Comparison of ENCODE assay signal across 13 cellular contexts in genomic region chr11:71930556-71931244, GRCh38. TPM values are rescaled to one million over a fixed set of nuclear protein-coding genes. Genes with fewer than 3 reads are reported as not detected.
DNase-seq lines count a peak whose midpoint lies in the region; ATAC-seq and TF ChIP-seq lines count a peak whose summit lies in the region.
"Had no signal": no experiment of that assay in that cellular context is flagged by ENCODE, and none has a peak within 500 bp of the region (broad histone marks: within the 10 kb centered on the region; RNA-seq: fewer than 3 reads in every experiment).

No MANE protein-coding gene starts in this region.

- peaks cover 9% of the 10 kb centered on the region for H3K36me3 Mint-ChIP-seq in activated CD8-positive, alpha-beta T cell treated with anti-CD3 and anti-CD28 coated beads, Interleukin-2, amount 10 ng/mL, durations not matched to agents 7 days and 5 days (ENCODE audit: low read depth)
- H3K36me3 Mint-ChIP-seq in memory B cell: no peaks in the 10 kb centered on the region

- H3K4me1 Mint-ChIP-seq in activated CD8-positive, alpha-beta T cell treated with anti-CD3 and anti-CD28 coated beads, Interleukin-2, amount 10 ng/mL, durations not matched to agents 7 days and 5 days (ENCODE audit: low read depth): peaks cover 45% of the 10 kb centered on the region
- peaks cover 43% of the 10 kb centered on the region for H3K4me1 Mint-ChIP-seq in memory B cell

- DNase-seq in A673 (ENCODE audit: low spot score) (no peak), memory B cell (ENCODE audit: low spot score in 2 of 2) (no peak), ureter (ENCODE audit: low spot score) (no peak), omental fat pad (ENCODE audit: low spot score) (no peak), 8988T (no peak)
- DNase-seq in activated CD8-positive, alpha-beta T cell treated with anti-CD3 and anti-CD28 coated beads, Interleukin-2, amount 10 ng/mL, durations not matched to agents 7 days and 5 days: no peak
- DNase-seq: COR-L47, NCI-H748 treated with DMSO at 0.1 percent for 48 hours, T-helper 9 cell had no signal

- no peaks in the 10 kb centered on the region for H3K9me3 Mint-ChIP-seq in activated CD8-positive, alpha-beta T cell treated with anti-CD3 and anti-CD28 coated beads, Interleukin-2, amount 10 ng/mL, durations not matched to agents 7 days and 5 days (ENCODE audit: insufficient read depth)
- no peaks in the 10 kb centered on the region for H3K9me3 Mint-ChIP-seq in memory B cell

- no peaks in the 10 kb centered on the region for H3K27me3 ChIP-seq in A673 (replicated peaks; ENCODE audit: insufficient read depth, low read depth, low read length, poor library complexity)

- H3K27ac Mint-ChIP-seq in activated CD8-positive, alpha-beta T cell treated with anti-CD3 and anti-CD28 coated beads, Interleukin-2, amount 10 ng/mL, durations not matched to agents 7 days and 5 days: no peak overlapping the region
- peak overlapping the region; percentile 98 for H3K27ac Mint-ChIP-seq in memory B cell

- POLR2A ChIA-PET in A673 (lab: Charles Lee; ENCODE audit: low non-redundant PET): no interaction called here
- POLR2A ChIA-PET in activated CD8-positive, alpha-beta T cell treated with anti-CD3 and anti-CD28 coated beads, Interleukin-2, amount 10 ng/mL, durations not matched to agents 7 days and 5 days (lab: Charles Lee): no interaction called here

- CTCF ChIA-PET in A673 (lab: Charles Lee): no interaction called here
- CTCF ChIA-PET in activated CD8-positive, alpha-beta T cell treated with anti-CD3 and anti-CD28 coated beads, Interleukin-2, amount 10 ng/mL, durations not matched to agents 7 days and 5 days (lab: Charles Lee): interaction anchor here (1.6 kb wide), 1 partner anchor 47 kb away, joined by 5 read pairs; no protein-coding TSS in a partner anchor

- intact Hi-C loops in A673 (cut with micrococcal nuclease; ENCODE audit: unreplicated experiment): no loop called here

- peaks cover 7% of the 10 kb centered on the region for H3K36me3 ChIP-seq in A673 (ENCODE audit: insufficient read depth, low read length, poor library complexity, severe bottlenecking)

- H3K4me1 ChIP-seq in A673 (ENCODE audit: insufficient read depth, low read length, poor library complexity, severe bottlenecking): peaks cover 13% of the 10 kb centered on the region

- TF ChIP-seq CTCF in A673 (conservative IDR thresholded peaks at IDR 0.05; ENCODE audit: low read depth, low read length): no peak
- TF ChIP-seq CTCF in GM12875 (IDR thresholded peaks at IDR 0.05; ENCODE audit: borderline replicate concordance, insufficient read depth, low read depth, low read length): no peak
- TF ChIP-seq CTCF in omental fat pad (IDR thresholded peaks at IDR 0.05): no peak

- H3K9me3 ChIP-seq in A673 (ENCODE audit: low read depth, low read length, poor library complexity, severe bottlenecking): no peaks in the 10 kb centered on the region

- no peak for ATAC-seq in activated CD8-positive, alpha-beta T cell treated with anti-CD3 and anti-CD28 coated beads, Interleukin-2, amount 10 ng/mL, durations not matched to agents 7 days and 5 days
- no peak for ATAC-seq in memory B cell (ENCODE audit: low read depth)
- ATAC-seq in omental fat pad (ENCODE audit: low FRiP score): no peak
- no peak for ATAC-seq in HG02623 (IDR thresholded peaks at IDR 0.05; ENCODE audit: unreplicated experiment)

- peak overlapping the region; percentile 91 for H3K4me3 Mint-ChIP-seq in activated CD8-positive, alpha-beta T cell treated with anti-CD3 and anti-CD28 coated beads, Interleukin-2, amount 10 ng/mL, durations not matched to agents 7 days and 5 days
- H3K4me3 Mint-ChIP-seq in memory B cell: peak overlapping the region; percentile 94

- H3K4me3 ChIP-seq in A673 (ENCODE audit: low read depth, low read length, poor library complexity, severe bottlenecking) (peak overlapping the region; percentile 71), GM12875 (ENCODE audit: low read depth, low read length) (peak overlapping the region; percentile 58)

- BruUV-seq in A673 (replicated peaks; lab: Mats Ljungman, UMichigan): no TSS peak

- H3K27me3 Mint-ChIP-seq in activated CD8-positive, alpha-beta T cell treated with anti-CD3 and anti-CD28 coated beads, Interleukin-2, amount 10 ng/mL, durations not matched to agents 7 days and 5 days (ENCODE audit: low read depth): no peaks in the 10 kb centered on the region
- no peaks in the 10 kb centered on the region for H3K27me3 Mint-ChIP-seq in memory B cell

- H3K27ac ChIP-seq in A673 (ENCODE audit: low read depth, low read length, poor library complexity, severe bottlenecking): no peak overlapping the region

RNA-seq across cellular contexts. Expression of gene RNF121, which starts 1.9 kb away (rescaled TPM):
- total RNA-seq in A673 (2021) (54.9 and 59.1 TPM in 2 replicates), ureter (45.2 TPM), omental fat pad (10 to 100 TPM; 19.2 to 25.6 (median 23.7) TPM)
- total RNA-seq in activated CD8-positive, alpha-beta T cell treated with anti-CD3 and anti-CD28 coated beads, Interleukin-2, amount 10 ng/mL, durations not matched to agents 7 days and 5 days: 10 to 100 TPM; 24.8 to 29.9 TPM

RNA-seq across cellular contexts. Expression of gene XNDC1N, which starts 2.3 kb away (rescaled TPM):
- total RNA-seq in A673 (2021) (15.8 and 16.8 TPM in 2 replicates), ureter (16.6 TPM), omental fat pad (10 to 100 TPM in 1 of 4 donors, 1 to 10 TPM in 3; 4.7 to 10.9 (median 6.1) TPM)
- total RNA-seq in activated CD8-positive, alpha-beta T cell treated with anti-CD3 and anti-CD28 coated beads, Interleukin-2, amount 10 ng/mL, durations not matched to agents 7 days and 5 days: 10 to 100 TPM; 19.1 to 21.2 TPM

RNA-seq across cellular contexts. Expression of gene DEFB131B, which starts 52.4 kb away (rescaled TPM):
- total RNA-seq in A673 (2021) (not detected in 2 replicates), ureter (not detected), omental fat pad (not detected)
- total RNA-seq in activated CD8-positive, alpha-beta T cell treated with anti-CD3 and anti-CD28 coated beads, Interleukin-2, amount 10 ng/mL, durations not matched to agents 7 days and 5 days: not detected
- total RNA-seq: M059J, renal cortical epithelial cell had no signal
